ENCODE assay signal across 11 cellular contexts in genomic region chr15:67178569-67179210, GRCh38.
DNase-seq lines count a peak whose midpoint lies in the region; ATAC-seq, FAIRE-seq and TF ChIP-seq lines count a peak whose summit lies in the region.
"Had no signal": no experiment of that assay in that cellular context is flagged by ENCODE, and none has a peak within 500 bp of the region (broad histone marks: within the 10 kb centered on the region; RNA-seq: fewer than 3 reads in every experiment).

No MANE protein-coding gene starts in this region.

- CTCF ChIA-PET in A549 (lab: Yijun Ruan, JAX) = interaction anchor here (0.9 to 3.3 kb wide), 14 partner anchors 11 to 232 kb away, joined by 3 to 15 read pairs (median 4); no protein-coding TSS in a partner anchor

- peak overlapping the region; percentile 70 for H4K91ac ChIP-seq in mesenchymal stem cell (ENCODE audit: low read length)

- H2BK12ac ChIP-seq in mesenchymal stem cell (ENCODE audit: low read length in 2 of 2) = peak overlapping the region in 1 of 2 experiments; percentile 72

- H2BK120ac ChIP-seq in mesenchymal stem cell (ENCODE audit: low read depth, low read length) = no peak overlapping the region

- H3K9ac ChIP-seq in colonic mucosa (ENCODE audit: low read depth in 2 of 2, low read length in 2 of 2) (no peak overlapping the region), mesenchymal stem cell (ENCODE audit: low read length) (peak overlapping the region; percentile 59)

- TF ChIP-seq EP300 in A549 (IDR thresholded peaks at IDR 0.05) = no peak

- 76% methylated on average over 11 of the region's 11 CpGs for WGBS in A549 (ENCODE audit: missing lambda C conversion rate)
- 6% methylated on average over 11 of the region's 11 CpGs for WGBS in mesenchymal stem cell

- H3K9me3 Mint-ChIP-seq in IgD-negative memory B cell = no peaks in the 10 kb centered on the region
- no peaks in the 10 kb centered on the region for H3K9me3 Mint-ChIP-seq in stimulated activated memory B cell treated with anti-CD40 and anti-IgM and Interleukin-4, amounts not matched to agents 10 μg/mL and 1 μg/mL and 100 μg/mL, for 72 hours

- no peak overlapping the region for H2BK15ac ChIP-seq in mesenchymal stem cell (ENCODE audit: low read depth, poor library complexity, severe bottlenecking)

- H2BK5ac ChIP-seq in mesenchymal stem cell (ENCODE audit: low read depth, low read length, poor library complexity, severe bottlenecking) = no peak overlapping the region

- no peak for TF ChIP-seq RAD21 in A549 (conservative IDR thresholded peaks at IDR 0.05 in 1 of 2, IDR thresholded peaks at IDR 0.05 in 1 of 2)

- no peak overlapping the region for H2AFZ ChIP-seq in mesenchymal stem cell (ENCODE audit: low read depth, low read length)

- POLR2A ChIA-PET in A549 (lab: Yijun Ruan, JAX) = interaction anchor here (1.0 to 2.2 kb wide), 5 partner anchors 36 to 113 kb away, joined by 3 to 6 read pairs (median 4); partner anchors contain the start of gene SMAD3

- H3K23ac ChIP-seq in mesenchymal stem cell (ENCODE audit: low read length in 2 of 2) = no peak overlapping the region

- DNase-seq in A549 (ENCODE audit: low read depth in 1 of 2, low spot score in 1 of 2) = peak in 1 of 2 experiments; percentile 69
- no peak for DNase-seq in colonic mucosa
- DNase-seq in mesenchymal stem cell = peak; percentile 98
- DNase-seq in HuH-7 (ENCODE audit: low spot score) = no peak
- DNase-seq in NOMO-1 (lab: John Stamatoyannopoulos, UW; ENCODE audit: unreplicated experiment in 2 of 2) = no peak
- DNase-seq: GOT3 had no signal

- peaks cover 2% of the 10 kb centered on the region for H3K36me3 Mint-ChIP-seq in IgD-negative memory B cell
- H3K36me3 Mint-ChIP-seq in stimulated activated memory B cell treated with anti-CD40 and anti-IgM and Interleukin-4, amounts not matched to agents 10 μg/mL and 1 μg/mL and 100 μg/mL, for 72 hours = peaks cover 49% of the 10 kb centered on the region

- H3K4me2 ChIP-seq in A549 (0 out of 3 replicates have a peak overlapping the region, but pooled peaks have one; percentile 4), mesenchymal stem cell (ENCODE audit: low read length, poor library complexity, severe bottlenecking) (no peak overlapping the region)

- no peak overlapping the region for H3K14ac ChIP-seq in mesenchymal stem cell (ENCODE audit: low read length in 2 of 2)

- no peak for TF ChIP-seq POLR2A in A549 (IDR thresholded peaks at IDR 0.05; ENCODE audit: low read length)

- H3K4me3 Mint-ChIP-seq in IgD-negative memory B cell = no peak overlapping the region
- no peak overlapping the region for H3K4me3 Mint-ChIP-seq in stimulated activated memory B cell treated with anti-CD40 and anti-IgM and Interleukin-4, amounts not matched to agents 10 μg/mL and 1 μg/mL and 100 μg/mL, for 72 hours

- intact Hi-C loops in colonic mucosa (cut with DNase I) = no loop called here

- no peak overlapping the region for H4K8ac ChIP-seq in mesenchymal stem cell (ENCODE audit: low read length)

- TF ChIP-seq CTCF in A549 (IDR thresholded peaks at IDR 0.05) = no peak
- TF ChIP-seq CTCF in colonic mucosa (IDR thresholded peaks at IDR 0.05) = no peak

- H3K36me3 ChIP-seq in colonic mucosa = no peaks in the 10 kb centered on the region
- H3K36me3 ChIP-seq in mesenchymal stem cell (ENCODE audit: control insufficient read depth in 1 of 2, insufficient read depth in 2 of 2, low read depth in 1 of 2, low read length in 2 of 2) = peaks cover 33 to 79% of the 10 kb centered on the region in 2 experiments
- H3K36me3 ChIP-seq: adrenal gland had no signal

- H3K27ac ChIP-seq in A549 = peak overlapping the region; percentile 13 to 84; a peak in 4 of 6 replicates
- peak overlapping the region; percentile 17 for H3K27ac ChIP-seq in colonic mucosa
- peak overlapping the region; percentile 77 for H3K27ac ChIP-seq in mesenchymal stem cell (ENCODE audit: low read length, poor library complexity, severe bottlenecking)
- H3K27ac ChIP-seq: adrenal gland had no signal

- no peaks in the 10 kb centered on the region for H3K27me3 ChIP-seq in colonic mucosa
- no peaks in the 10 kb centered on the region for H3K27me3 ChIP-seq in mesenchymal stem cell (ENCODE audit: control insufficient read depth in 1 of 2, insufficient read depth in 1 of 2, low read length in 2 of 2)
- H3K27me3 ChIP-seq: adrenal gland had no signal

- peak overlapping the region; percentile 90 for H2AK5ac ChIP-seq in mesenchymal stem cell (ENCODE audit: low read length, severe bottlenecking)

- H3K4ac ChIP-seq in mesenchymal stem cell (ENCODE audit: low read depth in 1 of 2, low read length in 2 of 2) = peak overlapping the region; percentile 32 to 68

- no peaks in the 10 kb centered on the region for H3K27me3 Mint-ChIP-seq in IgD-negative memory B cell
- H3K27me3 Mint-ChIP-seq in stimulated activated memory B cell treated with anti-CD40 and anti-IgM and Interleukin-4, amounts not matched to agents 10 μg/mL and 1 μg/mL and 100 μg/mL, for 72 hours = no peaks in the 10 kb centered on the region

- peaks cover 8% of the 10 kb centered on the region for H3K79me1 ChIP-seq in mesenchymal stem cell (replicated peaks; ENCODE audit: low read length, poor library complexity, severe bottlenecking)

- FAIRE-seq in A549 (lab: Jason Lieb, UNC) = peak; percentile 54
- FAIRE-seq: D721Med had no signal

- no peaks in the 10 kb centered on the region for H3K9me3 ChIP-seq in A549
- no peaks in the 10 kb centered on the region for H3K9me3 ChIP-seq in colonic mucosa
- H3K9me3 ChIP-seq in mesenchymal stem cell (ENCODE audit: control insufficient read depth, low read length) = no peaks in the 10 kb centered on the region
- H3K9me3 ChIP-seq: adrenal gland had no signal

- H3K4me1 ChIP-seq in A549 (peaks cover 79% of the 10 kb centered on the region), colonic mucosa (peaks cover 4% of the 10 kb centered on the region), mesenchymal stem cell (ENCODE audit: control insufficient read depth, insufficient read depth, low read depth, low read length) (peaks cover 44% of the 10 kb centered on the region)

- H3K27ac Mint-ChIP-seq in IgD-negative memory B cell = peak overlapping the region in 2 of 3 donors; percentile 52 to 53
- H3K27ac Mint-ChIP-seq in stimulated activated memory B cell treated with anti-CD40 and anti-IgM and Interleukin-4, amounts not matched to agents 10 μg/mL and 1 μg/mL and 100 μg/mL, for 72 hours = no peak overlapping the region

- H3K4me3 ChIP-seq in A549 (no peak overlapping the region), colonic mucosa (no peak overlapping the region), mesenchymal stem cell (ENCODE audit: insufficient read depth in 1 of 2, low read depth in 1 of 2, low read length in 2 of 2) (no peak overlapping the region)
- H3K4me3 ChIP-seq: adrenal gland had no signal

- ATAC-seq in A549 (peak; percentile 20 to 43; a peak in 4 of 6 replicates), HG03565 (IDR thresholded peaks at IDR 0.05; ENCODE audit: unreplicated experiment) (no peak)
- ATAC-seq in stimulated activated memory B cell treated with anti-CD40 and anti-IgM and Interleukin-4, amounts not matched to agents 10 μg/mL and 1 μg/mL and 100 μg/mL, for 72 hours = no peak

- peak overlapping the region; percentile 85 to 90 for H3K18ac ChIP-seq in mesenchymal stem cell (ENCODE audit: low read depth in 1 of 2, low read length in 2 of 2)

- peaks cover 5 to 27% (median 16%) of the 10 kb centered on the region in 3 donors for H3K4me1 Mint-ChIP-seq in IgD-negative memory B cell
- peaks cover 41% of the 10 kb centered on the region for H3K4me1 Mint-ChIP-seq in stimulated activated memory B cell treated with anti-CD40 and anti-IgM and Interleukin-4, amounts not matched to agents 10 μg/mL and 1 μg/mL and 100 μg/mL, for 72 hours

TF ChIP-seq in A549, 52 proteins besides CTCF, POLR2A, EP300 and RAD21:
- peak; percentile 60; the same call in 1 of the 2 replicates for TF ChIP-seq GATA3 (IDR thresholded peaks at IDR 0.05; ENCODE audit: borderline replicate concordance)
- peak; percentile 41; the same call in 1 of the 2 replicates for TF ChIP-seq MAX (IDR thresholded peaks at IDR 0.05)
- TF ChIP-seq ATOH8 (CRISPR knock-in tag; IDR thresholded peaks at IDR 0.05; ENCODE audit: low read depth) = no peak; the same call in 1 of the 2 replicates
- no peak for TF ChIP-seq FOSL2 (IDR thresholded peaks at IDR 0.05)
- peak; percentile 37 for TF ChIP-seq FOSL2 (CRISPR knock-in tag; IDR thresholded peaks at IDR 0.05)
TF ChIP-seq in A549: peak in this region for 3.

Comparison
In these comparisons a context has a peak if more than half of its experiments do, and no peak if none do; other contexts are left out.
1. ATAC-seq: peak in A549 (2 of 2); none in stimulated activated memory B cell treated with anti-CD40 and anti-IgM and Interleukin-4, amounts not matched to agents 10 μg/mL and 1 μg/mL and 100 μg/mL, for 72 hours (single experiment) and HG03565 (single experiment).
2. H3K27ac ChIP-seq: peak in every context shown above with its lines; median percentile 77 in mesenchymal stem cell; 48 in A549; 17 in colonic mucosa.